ENCODE assay signal across 6 cellular contexts in genomic region chr14:77870646-77871045, GRCh38.
"Had no signal": no experiment of that assay in that cellular context is flagged by ENCODE, and none has a peak within 500 bp of the region (broad histone marks: within the 10 kb centered on the region; RNA-seq: fewer than 3 reads in every experiment).

No MANE protein-coding gene starts in this region.

- H3K4me1 Mint-ChIP-seq: GM23338, IgD-negative memory B cell had no signal

- H3K27ac ChIP-seq: HL-60 had no signal

- H3K4me3 ChIP-seq: GM23338, HAP-1 had no signal

- H3K9me3 Mint-ChIP-seq: GM23338, HFFc6 had no signal

- H3K4me1 ChIP-seq: HAP-1 had no signal

- H3K27ac Mint-ChIP-seq: GM23338, HFFc6, IgD-negative memory B cell had no signal

- H3K4me3 Mint-ChIP-seq: GM23338, HFFc6, IgD-negative memory B cell had no signal

- DNase-seq: HFFc6, KBM-7 had no signal

- H3K9me3 ChIP-seq: HAP-1 had no signal

- H2AFZ ChIP-seq: GM23338 had no signal

- H3K36me3 ChIP-seq: HAP-1 had no signal

- H3K27me3 Mint-ChIP-seq: IgD-negative memory B cell had no signal

- H3K4me2 ChIP-seq: GM23338 had no signal
